In the genomic region with DNA sequence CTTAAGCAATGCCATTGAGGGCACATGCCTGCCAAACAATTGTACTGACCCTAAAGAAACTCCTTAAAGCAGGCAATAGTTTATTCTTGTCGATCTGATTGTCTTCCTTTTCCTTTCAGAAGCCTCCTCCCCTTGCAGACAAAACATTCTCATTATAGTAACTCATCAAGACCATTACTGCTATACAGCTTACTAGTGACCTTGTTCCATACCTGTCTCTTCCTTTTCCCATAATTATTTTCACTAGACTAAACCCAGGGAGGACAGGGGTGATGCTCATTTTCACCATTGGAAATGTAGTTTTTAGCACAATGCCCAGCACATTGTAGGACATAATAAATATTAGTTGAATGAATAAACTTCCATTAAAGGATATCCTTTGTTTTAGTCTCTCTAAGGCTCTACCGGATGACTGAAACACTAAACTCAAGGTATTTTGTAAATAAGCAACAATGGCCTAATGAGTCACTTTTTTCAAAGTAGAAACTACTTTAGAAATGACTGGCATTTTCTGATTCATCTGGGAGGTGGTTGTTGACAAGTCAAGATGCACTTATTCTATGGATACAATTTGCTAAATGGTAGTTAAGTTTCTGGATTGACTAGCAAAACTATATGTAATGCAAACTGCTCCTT, we compare ENCODE assay signal across 18 cellular contexts. TPM values are rescaled to one million over a fixed set of nuclear protein-coding genes. Genes with fewer than 3 reads are reported as not detected.
DNase-seq lines count a peak whose midpoint lies in the region; ATAC-seq, FAIRE-seq and TF ChIP-seq lines count a peak whose summit lies in the region.
"Had no signal": no experiment of that assay in that cellular context is flagged by ENCODE, and none has a peak within 500 bp of the region (broad histone marks: within the 10 kb centered on the region; RNA-seq: fewer than 3 reads in every experiment).

No MANE protein-coding gene starts in this region.

- peaks cover 22% of the 10 kb centered on the region for H3K4me1 ChIP-seq in endothelial cell of umbilical vein (ENCODE audit: control insufficient read depth, extremely low read depth, insufficient read depth, low read length)
- H3K4me1 ChIP-seq in skeletal muscle satellite cell (ENCODE audit: control insufficient read depth, insufficient read depth, low read length) = peaks cover 6% of the 10 kb centered on the region
- H3K4me1 ChIP-seq: right atrium auricular region, upper lobe of left lung had no signal

- H3K36me3 ChIP-seq in endothelial cell of umbilical vein (ENCODE audit: control insufficient read depth in 2 of 2, extremely low read depth in 1 of 2, insufficient read depth in 2 of 2, low read length in 2 of 2) (no peaks in the 10 kb centered on the region), skeletal muscle satellite cell (ENCODE audit: insufficient read depth, low read length) (no peaks in the 10 kb centered on the region)
- H3K36me3 ChIP-seq: right atrium auricular region, upper lobe of left lung had no signal

- no peaks in the 10 kb centered on the region for H3K79me2 ChIP-seq in endothelial cell of umbilical vein (ENCODE audit: control insufficient read depth, insufficient read depth, low read length)

- ATAC-seq in activated CD4-positive, alpha-beta T cell treated with anti-CD3 and anti-CD28 coated beads for 36 hours = peak; percentile 65
- ATAC-seq: GM23338 had no signal

- H3K9me3 Mint-ChIP-seq in activated CD4-positive, alpha-beta T cell treated with anti-CD3 and anti-CD28 coated beads for 36 hours (ENCODE audit: low read depth) = peaks cover 2% of the 10 kb centered on the region

- H3K27ac ChIP-seq in endothelial cell of umbilical vein (ENCODE audit: insufficient read depth, low read depth, low read length) = peak overlapping the region; percentile 40
- H3K27ac ChIP-seq: right atrium auricular region had no signal

- peaks cover 4% of the 10 kb centered on the region for H3K4me1 Mint-ChIP-seq in activated CD4-positive, alpha-beta T cell treated with anti-CD3 and anti-CD28 coated beads for 36 hours
- H3K4me1 Mint-ChIP-seq: GM23338 had no signal

- H3K9ac ChIP-seq in endothelial cell of umbilical vein (replicated peaks; ENCODE audit: extremely low read depth, insufficient read depth, low read length) (peak overlapping the region; percentile 37), skeletal muscle satellite cell (ENCODE audit: low read depth, low read length) (no peak overlapping the region)

- H4K20me1 ChIP-seq in endothelial cell of umbilical vein (replicated peaks; ENCODE audit: control insufficient read depth, extremely low read depth, insufficient read depth, low read length) = no peaks in the 10 kb centered on the region

- no peak overlapping the region for H3K4me3 ChIP-seq in endothelial cell of umbilical vein (replicated peaks in 1 of 3; ENCODE audit: insufficient read depth in 1 of 3, low read depth in 1 of 3, low read length in 3 of 3)
- no peak overlapping the region for H3K4me3 ChIP-seq in skeletal muscle satellite cell (ENCODE audit: low read length)
- H3K4me3 ChIP-seq: GM23338, right atrium auricular region, upper lobe of left lung had no signal

- no peaks in the 10 kb centered on the region for H3K9me3 ChIP-seq in endothelial cell of umbilical vein (replicated peaks; ENCODE audit: control insufficient read depth, insufficient read depth, low read length)
- H3K9me3 ChIP-seq in skeletal muscle satellite cell (replicated peaks; ENCODE audit: low read length) = no peaks in the 10 kb centered on the region
- H3K9me3 ChIP-seq: right atrium auricular region, upper lobe of left lung had no signal

- H3K9me1 ChIP-seq in endothelial cell of umbilical vein (replicated peaks; ENCODE audit: control insufficient read depth, extremely low read depth, insufficient read depth, low read length) = no peaks in the 10 kb centered on the region

- no peak for TF ChIP-seq CTCF in endothelial cell of umbilical vein (IDR thresholded peaks at IDR 0.05; ENCODE audit: extremely low read depth in 1 of 2, insufficient read depth in 1 of 2, low read depth in 1 of 2, low read length in 2 of 2)

- no peak overlapping the region for H3K4me3 Mint-ChIP-seq in activated CD4-positive, alpha-beta T cell treated with anti-CD3 and anti-CD28 coated beads for 36 hours
- H3K4me3 Mint-ChIP-seq: GM23338 had no signal

- intact Hi-C loops in activated CD4-positive, alpha-beta T cell treated with anti-CD3 and anti-CD28 coated beads for 36 hours (cut with DNase I, micrococcal nuclease) = no loop called here
- intact Hi-C loops in endothelial cell of umbilical vein (cut with micrococcal nuclease) = loop anchor here (1.0 to 2.0 kb wide), 2 partner anchors 9 to 45 kb away; partner anchors contain the start of genes AASDHPPT, KBTBD3 and MSANTD4

- no peak overlapping the region for H3K27ac Mint-ChIP-seq in activated CD4-positive, alpha-beta T cell treated with anti-CD3 and anti-CD28 coated beads for 36 hours
- H3K27ac Mint-ChIP-seq: GM23338 had no signal

- FAIRE-seq in endothelial cell of umbilical vein (lab: Jason Lieb, UNC) = peak; percentile 50

- H3K27me3 ChIP-seq in endothelial cell of umbilical vein (ENCODE audit: control insufficient read depth in 2 of 2, insufficient read depth in 2 of 2, low read length in 2 of 2) (no peaks in the 10 kb centered on the region), skeletal muscle satellite cell (ENCODE audit: control insufficient read depth, insufficient read depth, low read length) (no peaks in the 10 kb centered on the region)
- H3K27me3 ChIP-seq: right atrium auricular region, upper lobe of left lung had no signal

- no TSS peak for BruUV-seq in endothelial cell of umbilical vein (replicated peaks; lab: Mats Ljungman, UMichigan)

- no peaks in the 10 kb centered on the region for H3K36me3 Mint-ChIP-seq in activated CD4-positive, alpha-beta T cell treated with anti-CD3 and anti-CD28 coated beads for 36 hours (ENCODE audit: low read depth)

- POLR2A ChIA-PET in activated CD4-positive, alpha-beta T cell treated with anti-CD3 and anti-CD28 coated beads for 36 hours (lab: Charles Lee) = interaction anchor here (0.6 kb wide), 1 partner anchor 50 kb away, joined by 3 read pairs; no protein-coding TSS in a partner anchor
- POLR2A ChIA-PET in endothelial cell of umbilical vein (lab: Charles Lee) = no interaction called here

- DNase-seq in activated CD4-positive, alpha-beta T cell treated with anti-CD3 and anti-CD28 coated beads for 36 hours = no peak
- no peak for DNase-seq in activated CD4-positive, alpha-beta T cell treated with anti-CD3 and anti-CD28 coated beads for 48 hours
- DNase-seq in HT1080 (ENCODE audit: low read depth) = peak; percentile 20
- peak; percentile 63 for DNase-seq in endothelial cell of umbilical vein (ENCODE audit: low read depth, low spot score)
- no peak for DNase-seq in NCI-H1105 treated with DMSO at 0.1 percent for 48 hours (lab: John Stamatoyannopoulos, UW)
- no peak for DNase-seq in NOMO-1 (lab: John Stamatoyannopoulos, UW; ENCODE audit: unreplicated experiment in 2 of 2)
- DNase-seq in RPMI8226 = no peak
- DNase-seq: activated CD4-positive, alpha-beta T cell treated with anti-CD3 and anti-CD28 coated beads, Interleukin-2, amount 50 U/mL, for 4 hours; anterior cingulate cortex; cortex of kidney; EL; NCI-H1930; NCI-H748 treated with DMSO at 0.1 percent for 48 hours; SIG-M5; upper lobe of left lung had no signal

- CTCF ChIA-PET in activated CD4-positive, alpha-beta T cell treated with anti-CD3 and anti-CD28 coated beads for 36 hours (lab: Charles Lee) = no interaction called here
- CTCF ChIA-PET in endothelial cell of umbilical vein (lab: Charles Lee) = interaction anchor here (1.1 to 1.5 kb wide), 2 partner anchors 18 to 56 kb away, joined by 3 read pairs; no protein-coding TSS in a partner anchor

- dilution Hi-C loops in endothelial cell of umbilical vein (cut with MboI; ENCODE audit: extremely low pct_ligation_motif_present, low sequenced_read_pairs) = no loop called here

- peaks cover 28% of the 10 kb centered on the region for H3K27me3 Mint-ChIP-seq in activated CD4-positive, alpha-beta T cell treated with anti-CD3 and anti-CD28 coated beads for 36 hours

- no peak for TF ChIP-seq POLR2A in endothelial cell of umbilical vein (IDR thresholded peaks at IDR 0.05; ENCODE audit: low read depth, low read length)

- H3K4me2 ChIP-seq in endothelial cell of umbilical vein (ENCODE audit: insufficient read depth, low read length) (peak overlapping the region; percentile 34), skeletal muscle satellite cell (ENCODE audit: low read length) (peak overlapping the region; percentile 2)
- H3K4me2 ChIP-seq: GM23338 had no signal

- peak overlapping the region; percentile 49 for H2AFZ ChIP-seq in endothelial cell of umbilical vein (ENCODE audit: low read depth, low read length)
- H2AFZ ChIP-seq: GM23338 had no signal

RNA-seq across cellular contexts. Expression of gene MSANTD4, which starts 9.3 kb away (rescaled TPM):
- total RNA-seq in activated CD4-positive, alpha-beta T cell treated with anti-CD3 and anti-CD28 coated beads for 36 hours = 10 to 100 TPM; 12.4 to 13.1 TPM
- 0.06 TPM in 1 of 2 replicates, not detected in the other for total RNA-seq in HT1080 (2014; rRNA removed; shearing (Covaris generic))
- 0.26 TPM in 1 of 2 replicates, not detected in the other for polyA plus RNA-seq in HT1080 (2015; cell fraction: cytosol; rRNA removed)
- 0.29 TPM in 1 of 2 replicates, not detected in the other for polyA plus RNA-seq in HT1080 (2015; cell fraction: nucleus; rRNA removed)
- total RNA-seq in endothelial cell of umbilical vein = 13.8 and 15.0 TPM in 2 replicates
- 3.3 and 3.9 TPM in 2 replicates for polyA plus RNA-seq in endothelial cell of umbilical vein
- polyA plus RNA-seq in endothelial cell of umbilical vein (2011; cell fraction: cytosol; rRNA removed) = 4.5 and 4.6 TPM in 2 replicates
- 5.8 and 7.7 TPM in 2 replicates for polyA plus RNA-seq in endothelial cell of umbilical vein (2011; cell fraction: nucleus; rRNA removed)
- polyA plus RNA-seq in endothelial cell of umbilical vein (2012) = 14.1 and 17.6 TPM in 2 replicates
- 4.9 and 5.9 TPM in 2 replicates for polyA minus RNA-seq in endothelial cell of umbilical vein
- 5.2 TPM for polyA minus RNA-seq in endothelial cell of umbilical vein (2011; cell fraction: cytosol; rRNA and poly(A)+ RNA removed)
- 7.9 and 9.5 TPM in 2 replicates for polyA minus RNA-seq in endothelial cell of umbilical vein (2011; cell fraction: nucleus; rRNA and poly(A)+ RNA removed)
- 23.2 and 33.5 TPM in 2 replicates for total RNA-seq in skeletal muscle satellite cell (2012; rRNA removed)

RNA-seq across cellular contexts. Expression of gene KBTBD3, which starts 45.8 kb away (rescaled TPM):
- 1 to 10 TPM; 8.9 to 9.1 TPM for total RNA-seq in activated CD4-positive, alpha-beta T cell treated with anti-CD3 and anti-CD28 coated beads for 36 hours
- 4.2 and 4.5 TPM in 2 replicates for total RNA-seq in HT1080 (2014; rRNA removed; shearing (Covaris generic))
- polyA plus RNA-seq in HT1080 (2015; cell fraction: cytosol; rRNA removed) = 1.9 TPM in 2 replicates
- 2.6 and 3.8 TPM in 2 replicates for polyA plus RNA-seq in HT1080 (2015; cell fraction: nucleus; rRNA removed)
- total RNA-seq in endothelial cell of umbilical vein = 2.4 and 3.6 TPM in 2 replicates
- 0.76 and 0.84 TPM in 2 replicates for polyA plus RNA-seq in endothelial cell of umbilical vein
- 1.1 and 1.3 TPM in 2 replicates for polyA plus RNA-seq in endothelial cell of umbilical vein (2011; cell fraction: cytosol; rRNA removed)
- 1.6 and 1.8 TPM in 2 replicates for polyA plus RNA-seq in endothelial cell of umbilical vein (2011; cell fraction: nucleus; rRNA removed)
- polyA plus RNA-seq in endothelial cell of umbilical vein (2012) = 3.8 and 4.3 TPM in 2 replicates
- 8.2 and 9.3 TPM in 2 replicates for polyA minus RNA-seq in endothelial cell of umbilical vein
- polyA minus RNA-seq in endothelial cell of umbilical vein (2011; cell fraction: cytosol; rRNA and poly(A)+ RNA removed) = not detected
- 3.5 and 5.9 TPM in 2 replicates for polyA minus RNA-seq in endothelial cell of umbilical vein (2011; cell fraction: nucleus; rRNA and poly(A)+ RNA removed)
- total RNA-seq in skeletal muscle satellite cell (2012; rRNA removed) = 1.1 and 1.3 TPM in 2 replicates

RNA-seq across cellular contexts. Expression of gene AASDHPPT, which starts 46.1 kb away (rescaled TPM):
- total RNA-seq in activated CD4-positive, alpha-beta T cell treated with anti-CD3 and anti-CD28 coated beads for 36 hours = 10 to 100 TPM; 28.7 to 51.0 TPM
- 83.9 and 87.4 TPM in 2 replicates for total RNA-seq in HT1080 (2014; rRNA removed; shearing (Covaris generic))
- 62.1 and 71.8 TPM in 2 replicates for polyA plus RNA-seq in HT1080 (2015; cell fraction: cytosol; rRNA removed)
- 48.8 and 48.9 TPM in 2 replicates for polyA plus RNA-seq in HT1080 (2015; cell fraction: nucleus; rRNA removed)
- total RNA-seq in endothelial cell of umbilical vein = 29.8 and 34.2 TPM in 2 replicates
- 10.3 and 14.3 TPM in 2 replicates for polyA plus RNA-seq in endothelial cell of umbilical vein
- 19.1 and 20.3 TPM in 2 replicates for polyA plus RNA-seq in endothelial cell of umbilical vein (2011; cell fraction: cytosol; rRNA removed)
- 11.3 and 16.1 TPM in 2 replicates for polyA plus RNA-seq in endothelial cell of umbilical vein (2011; cell fraction: nucleus; rRNA removed)
- polyA plus RNA-seq in endothelial cell of umbilical vein (2012) = 34.1 and 43.5 TPM in 2 replicates
- polyA minus RNA-seq in endothelial cell of umbilical vein = 25.9 and 28.5 TPM in 2 replicates
- polyA minus RNA-seq in endothelial cell of umbilical vein (2011; cell fraction: cytosol; rRNA and poly(A)+ RNA removed) = 25.7 TPM
- polyA minus RNA-seq in endothelial cell of umbilical vein (2011; cell fraction: nucleus; rRNA and poly(A)+ RNA removed) = 23.3 and 29.1 TPM in 2 replicates
- total RNA-seq in skeletal muscle satellite cell (2012; rRNA removed) = 62.0 and 70.5 TPM in 2 replicates

Comparison
In these comparisons a context has a peak if more than half of its experiments do, and no peak if none do; other contexts are left out.
1. DNase-seq: peak in HT1080 (single experiment) and endothelial cell of umbilical vein (single experiment); none in activated CD4-positive, alpha-beta T cell treated with anti-CD3 and anti-CD28 coated beads for 36 hours (single experiment), activated CD4-positive, alpha-beta T cell treated with anti-CD3 and anti-CD28 coated beads for 48 hours (single experiment), NCI-H1105 treated with DMSO at 0.1 percent for 48 hours (single experiment), NOMO-1 (0 of 2) and RPMI8226 (single experiment).
2. RNA of gene MSANTD4, which starts 9.3 kb away (total RNA-seq): 13.8 to 15.0 TPM in endothelial cell of umbilical vein and 12.4 to 13.1 TPM in activated CD4-positive, alpha-beta T cell treated with anti-CD3 and anti-CD28 coated beads for 36 hours; 0.06 TPM in HT1080; every median in the first group is over 10 times any median in the second.